Comparison of ENCODE assay signal across 8 cellular contexts in the genomic region with DNA sequence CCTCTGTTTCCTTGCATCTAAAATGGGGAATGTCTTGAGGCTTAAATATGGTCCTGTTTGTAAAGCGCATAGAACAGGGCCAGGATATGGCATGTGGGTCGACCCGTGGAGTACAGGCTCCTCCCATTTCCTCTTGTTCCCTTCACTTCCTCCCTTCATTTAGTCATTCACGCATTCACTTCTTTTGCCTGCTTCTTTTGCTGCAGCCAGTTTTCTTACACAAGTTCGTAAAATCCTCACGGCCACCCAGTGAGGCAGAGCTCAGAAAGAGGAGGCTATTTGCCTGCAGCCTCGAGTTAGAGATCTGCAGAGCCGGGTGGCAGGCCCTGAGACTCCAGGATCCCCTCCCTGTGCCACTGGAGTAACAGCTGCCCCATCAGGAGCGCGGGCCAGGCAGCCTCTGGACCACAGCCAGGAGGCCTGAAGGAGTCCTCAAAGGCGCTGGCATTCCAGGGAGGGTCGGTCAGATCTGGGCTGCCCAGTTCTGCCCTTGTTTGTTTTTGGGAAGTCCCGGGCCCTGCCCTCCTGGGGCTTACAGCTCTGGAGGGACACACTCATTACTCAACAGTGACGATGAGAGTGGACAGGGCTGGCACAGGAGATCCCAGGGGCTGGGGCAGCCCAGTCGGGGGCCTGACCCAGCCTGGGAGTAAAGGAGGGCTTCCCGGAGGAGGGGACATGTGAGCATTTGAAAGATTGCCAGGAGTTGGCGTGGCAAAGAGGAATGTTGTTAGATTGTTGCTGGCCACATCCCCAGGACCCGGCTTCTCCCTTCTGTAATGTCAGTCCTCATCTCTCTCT. TPM values are rescaled to one million over a fixed set of nuclear protein-coding genes. Genes with fewer than 3 reads are reported as not detected.
A peak's percentile ranks its signal among the peaks of the same experiment; 100 is the strongest.
DNase-seq lines count a peak whose midpoint lies in the region; ATAC-seq and TF ChIP-seq lines count a peak whose summit lies in the region.

No MANE protein-coding gene starts in this region.

- H3K27ac Mint-ChIP-seq in H9, result peak overlapping the region; percentile 53 to 81 (median 69); a peak in 6 of 7 replicates
- peak overlapping the region; percentile 97 for H3K27ac Mint-ChIP-seq in activated CD4-positive, alpha-beta T cell treated with anti-CD3 and anti-CD28 coated beads, Interleukin-2, amount 10 ng/mL, durations not matched to agents 7 days and 5 days

- H2AFZ ChIP-seq in H9 (ENCODE audit: low read length), result no peak overlapping the region

- intact Hi-C loops in spleen (cut with DNase I; ENCODE audit: low total_unique reads), result no loop called here

- peaks cover 0 to 44% (median 27%) of the 10 kb centered on the region in 6 donors for H3K36me3 ChIP-seq in spleen

- CTCF ChIA-PET in activated CD4-positive, alpha-beta T cell treated with anti-CD3 and anti-CD28 coated beads, Interleukin-2, amount 10 ng/mL, durations not matched to agents 7 days and 5 days (lab: Charles Lee), result no interaction called here

- H3K18ac ChIP-seq in H9 (ENCODE audit: insufficient read length, low read depth, low read length), result no peak overlapping the region

- H2BK12ac ChIP-seq in H9 (ENCODE audit: insufficient read length, low read depth, low read length), result no peak overlapping the region

- peaks cover 19% of the 10 kb centered on the region; the same call in 1 of the 2 replicates for H3K79me2 ChIP-seq in H9 (ENCODE audit: insufficient read depth, low read length)

- H2BK5ac ChIP-seq in H9 (ENCODE audit: insufficient read length, low read length), result no peak overlapping the region

- H4K5ac ChIP-seq in H9 (ENCODE audit: insufficient read length, low read depth, low read length), result no peak overlapping the region

- H3K27me3 ChIP-seq in H9 (ENCODE audit: insufficient read depth, low read length) (no peaks in the 10 kb centered on the region), spleen (replicated peaks in 1 of 7) (no peaks in the 10 kb centered on the region)

- no peak overlapping the region for H3T11ph ChIP-seq in H9 (ENCODE audit: low read length)

- H3K9me3 ChIP-seq in H9 (ENCODE audit: control insufficient read depth, low read depth, low read length) (no peaks in the 10 kb centered on the region), spleen (no peaks in the 10 kb centered on the region)

- peak; percentile 61 for DNase-seq in AG08395 (ENCODE audit: low spot score)
- no peak for DNase-seq in H9
- DNase-seq in activated CD4-positive, alpha-beta T cell treated with anti-CD3 and anti-CD28 coated beads, Interleukin-2, amount 10 ng/mL, durations not matched to agents 7 days and 5 days, result peak; percentile 45
- peak; percentile 63 for DNase-seq in fibroblast of villous mesenchyme (ENCODE audit: low read depth)
- no peak for DNase-seq in spleen
- no peak for DNase-seq in cerebellar cortex (ENCODE audit: low spot score)

- H3K4me1 ChIP-seq in H9 (ENCODE audit: insufficient read depth, low read length) (peaks cover 3% of the 10 kb centered on the region; the same call in 1 of the 2 replicates), spleen (peaks cover 54 to 97% (median 90%) of the 10 kb centered on the region in 6 donors)

- H2BK15ac ChIP-seq in H9 (ENCODE audit: low read depth, low read length), result no peak overlapping the region

- no peaks in the 10 kb centered on the region for H3K27me3 Mint-ChIP-seq in H9 (ENCODE audit: low read depth)
- no peaks in the 10 kb centered on the region for H3K27me3 Mint-ChIP-seq in activated CD4-positive, alpha-beta T cell treated with anti-CD3 and anti-CD28 coated beads, Interleukin-2, amount 10 ng/mL, durations not matched to agents 7 days and 5 days

- peaks cover 7% of the 10 kb centered on the region for H3K79me1 ChIP-seq in H9 (ENCODE audit: insufficient read depth, low read depth, low read length, poor library complexity, severe bottlenecking)

- no CpG with 5 or more reads among the region's 18 CpGs for WGBS in H9 (ENCODE audit: extremely low coverage, insufficient read length, low lambda C conversion rate)
- 29 to 50% (median 42%) methylated on average over 16 to 18 of the region's 18 CpGs for WGBS in spleen, 5 donors

- POLR2A ChIA-PET in activated CD4-positive, alpha-beta T cell treated with anti-CD3 and anti-CD28 coated beads, Interleukin-2, amount 10 ng/mL, durations not matched to agents 7 days and 5 days (lab: Charles Lee), result no interaction called here

- no peak overlapping the region for H3K14ac ChIP-seq in H9 (ENCODE audit: insufficient read depth, low read length)

- no peak overlapping the region for H2BK20ac ChIP-seq in H9 (ENCODE audit: low read depth, low read length, poor library complexity, severe bottlenecking)

- no peak overlapping the region for H4K8ac ChIP-seq in H9 (replicated peaks; ENCODE audit: insufficient read length, low read depth, low read length)

- no peak for ATAC-seq in GM21717 (IDR thresholded peaks at IDR 0.05; ENCODE audit: unreplicated experiment)
- no peak for ATAC-seq in GM19324 (IDR thresholded peaks at IDR 0.05; ENCODE audit: low FRiP score, unreplicated experiment)

- no peak overlapping the region for H4K91ac ChIP-seq in H9 (ENCODE audit: insufficient read length, low read depth, low read length)

- no peak overlapping the region for H3K9ac ChIP-seq in H9 (ENCODE audit: extremely low read depth, insufficient read length, low read length)

- H3K4me3 ChIP-seq in fibroblast of villous mesenchyme (ENCODE audit: low read depth, low read length) (no peak overlapping the region), spleen (peak overlapping the region in 7 of 8 donors; percentile 11 to 54 (median 20))

- TF ChIP-seq CTCF in H9 (conservative IDR thresholded peaks at IDR 0.05) (no peak), fibroblast of villous mesenchyme (IDR thresholded peaks at IDR 0.05; ENCODE audit: insufficient read depth, low read depth, low read length) (no peak), spleen (IDR thresholded peaks at IDR 0.05 in 8 of 11, conservative IDR thresholded peaks at IDR 0.05 in 3 of 11) (no peak)

- H3K4ac ChIP-seq in H9 (ENCODE audit: low read depth, low read length), result no peak overlapping the region

- H2BK120ac ChIP-seq in H9 (ENCODE audit: low read depth, low read length, poor library complexity, severe bottlenecking), result no peak overlapping the region

- H3K23me2 ChIP-seq in H9 (ENCODE audit: insufficient read length, low read depth, low read length, poor library complexity, severe bottlenecking), result peaks cover 9% of the 10 kb centered on the region

- no peak overlapping the region for H3K27ac ChIP-seq in H9 (ENCODE audit: insufficient read length, low read depth, low read length)
- peak overlapping the region; percentile 79 to 93 (median 90) for H3K27ac ChIP-seq in spleen

- H3K36me3 Mint-ChIP-seq in H9 (ENCODE audit: insufficient read depth in 1 of 3, low read depth in 3 of 3), result peaks cover 22 to 58% (median 54%) of the 10 kb centered on the region in 3 experiments
- peaks cover 53% of the 10 kb centered on the region for H3K36me3 Mint-ChIP-seq in activated CD4-positive, alpha-beta T cell treated with anti-CD3 and anti-CD28 coated beads, Interleukin-2, amount 10 ng/mL, durations not matched to agents 7 days and 5 days (ENCODE audit: low read depth)

- H3K4me3 Mint-ChIP-seq in H9, result peak overlapping the region in 1 of 2 experiments; percentile 45; a peak in 1 of 5 replicates
- peak overlapping the region; percentile 96 for H3K4me3 Mint-ChIP-seq in activated CD4-positive, alpha-beta T cell treated with anti-CD3 and anti-CD28 coated beads, Interleukin-2, amount 10 ng/mL, durations not matched to agents 7 days and 5 days

- TF ChIP-seq POLR2A in spleen (IDR thresholded peaks at IDR 0.05), result no peak

- no peaks in the 10 kb centered on the region; a peak in 2 of 5 replicates for H3K9me3 Mint-ChIP-seq in H9
- no peaks in the 10 kb centered on the region for H3K9me3 Mint-ChIP-seq in activated CD4-positive, alpha-beta T cell treated with anti-CD3 and anti-CD28 coated beads, Interleukin-2, amount 10 ng/mL, durations not matched to agents 7 days and 5 days

- no peaks in the 10 kb centered on the region for H4K20me1 ChIP-seq in H9 (ENCODE audit: control insufficient read depth, insufficient read depth, insufficient read length)

- peaks cover 37 to 49% of the 10 kb centered on the region in 2 experiments for H3K4me1 Mint-ChIP-seq in H9
- H3K4me1 Mint-ChIP-seq in activated CD4-positive, alpha-beta T cell treated with anti-CD3 and anti-CD28 coated beads, Interleukin-2, amount 10 ng/mL, durations not matched to agents 7 days and 5 days, result peaks cover 56% of the 10 kb centered on the region

- no peak overlapping the region for H2AK5ac ChIP-seq in H9 (ENCODE audit: insufficient read length, low read length)

- H3K4me2 ChIP-seq in H9 (ENCODE audit: insufficient read depth, insufficient read length, low read length), result no peak overlapping the region

- no peak overlapping the region for H3K56ac ChIP-seq in H9 (ENCODE audit: insufficient read length, low read depth, low read length)

- H3K23ac ChIP-seq in H9 (ENCODE audit: insufficient read length, low read depth, low read length), result no peak overlapping the region

RNA-seq across cellular contexts. Expression of a gene that starts 4.6 kb away (rescaled TPM):
- total RNA-seq in H9 (2021) (108 and 111 TPM in 2 replicates), fibroblast of villous mesenchyme (44.9 and 48.3 TPM in 2 replicates), spleen (10 to 100 TPM; 61.1 to 87.3 (median 74.2) TPM)
- 100 to 1,000 TPM; 101 to 102 TPM for total RNA-seq in activated CD4-positive, alpha-beta T cell treated with anti-CD3 and anti-CD28 coated beads, Interleukin-2, amount 10 ng/mL, durations not matched to agents 7 days and 5 days
- polyA plus RNA-seq in spleen, result 10 to 100 TPM; 26.5 to 67.5 (median 29.8) TPM

RNA-seq across cellular contexts. Expression of a gene that starts 54.6 kb away (rescaled TPM):
- total RNA-seq in H9 (2021) (31.5 and 31.9 TPM in 2 replicates), fibroblast of villous mesenchyme (0.43 and 0.64 TPM in 2 replicates), spleen (100 to 1,000 TPM in 2 of 7 donors, 10 to 100 TPM in 5; 25.9 to 126 (median 97.5) TPM)
- total RNA-seq in activated CD4-positive, alpha-beta T cell treated with anti-CD3 and anti-CD28 coated beads, Interleukin-2, amount 10 ng/mL, durations not matched to agents 7 days and 5 days, result not detected
- 10 to 100 TPM in 2 of 3 donors, 1 to 10 TPM in 1; 5.0 to 82.7 (median 18.7) TPM for polyA plus RNA-seq in spleen

Comparison
In these comparisons a context has a peak if more than half of its experiments do, and no peak if none do; other contexts are left out.
1. DNase-seq: peak in AG08395 (single experiment), activated CD4-positive, alpha-beta T cell treated with anti-CD3 and anti-CD28 coated beads, Interleukin-2, amount 10 ng/mL, durations not matched to agents 7 days and 5 days (single experiment) and fibroblast of villous mesenchyme (single experiment); none in H9 (single experiment), spleen (single experiment) and cerebellar cortex (single experiment).
2. RNA of a gene that starts 54.6 kb away (total RNA-seq): 25.9 to 126 TPM in spleen and 31.5 to 31.9 TPM in H9; 0.43 to 0.64 TPM in fibroblast of villous mesenchyme and not detected in activated CD4-positive, alpha-beta T cell treated with anti-CD3 and anti-CD28 coated beads, Interleukin-2, amount 10 ng/mL, durations not matched to agents 7 days and 5 days; every median in the first group is over 10 times any median in the second.